Comparison of ENCODE assay signal across 16 cellular contexts in the genomic region with DNA sequence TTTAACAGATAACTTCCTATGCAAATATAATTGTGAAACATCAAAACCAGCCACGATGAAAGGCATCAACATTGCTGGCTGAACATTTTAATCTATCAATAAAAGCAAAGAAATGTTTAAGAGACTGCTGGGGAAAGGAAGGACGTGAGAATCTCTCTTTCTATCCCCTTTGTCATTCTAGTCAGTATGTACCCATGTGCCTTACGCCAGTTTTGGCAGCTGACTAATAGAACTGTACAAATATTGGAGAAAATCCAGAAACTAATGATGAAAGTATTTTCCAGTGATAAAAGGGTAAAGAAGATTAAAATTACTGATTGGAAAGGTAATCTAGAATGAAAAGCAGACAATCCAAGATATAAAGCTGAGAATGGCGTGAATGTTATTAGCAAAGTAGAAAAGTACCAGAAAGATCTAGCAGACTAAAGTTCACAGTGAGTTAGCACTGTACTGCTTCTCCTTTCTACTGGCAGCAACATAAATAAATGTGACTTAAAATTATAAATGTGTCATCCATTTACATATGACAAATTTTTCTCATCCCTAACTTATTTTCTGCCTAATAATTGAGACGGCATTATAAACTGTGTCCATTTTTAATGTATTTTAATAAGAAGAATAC.
A peak's percentile ranks its signal among the peaks of the same experiment; 100 is the strongest.
DNase-seq lines count a peak whose midpoint lies in the region; ATAC-seq and TF ChIP-seq lines count a peak whose summit lies in the region.
"Had no signal": no experiment of that assay in that cellular context is flagged by ENCODE, and none has a peak within 500 bp of the region (broad histone marks: within the 10 kb centered on the region; RNA-seq: fewer than 3 reads in every experiment).

No MANE protein-coding gene starts in this region.

- H3K4me1 ChIP-seq in SK-N-SH (ENCODE audit: control insufficient read depth in 1 of 2, insufficient read depth in 2 of 2, low read depth in 1 of 2, low read length in 1 of 2) (peaks cover 0 to 11% of the 10 kb centered on the region in 2 experiments; a peak in 1 of 4 replicates), foreskin keratinocyte (no peaks in the 10 kb centered on the region), smooth muscle cell (ENCODE audit: low read depth) (no peaks in the 10 kb centered on the region), mesenchymal stem cell (ENCODE audit: control insufficient read depth, insufficient read depth, low read depth, low read length) (no peaks in the 10 kb centered on the region), upper lobe of left lung (no peaks in the 10 kb centered on the region)
- H3K4me1 ChIP-seq: A549, Caco-2, HAP-1 had no signal

- POLR2A ChIA-PET in SK-N-SH (lab: Yijun Ruan, JAX), result no interaction called here

- H4K8ac ChIP-seq in mesenchymal stem cell (ENCODE audit: low read length), result no peak overlapping the region

- peak; percentile 1 for DNase-seq in NCI-H1105 treated with DMSO at 0.1 percent for 48 hours (lab: John Stamatoyannopoulos, UW)
- no peak for DNase-seq in NCI-H1105 (lab: John Stamatoyannopoulos, UW)
- DNase-seq in SK-N-SH, result no peak
- DNase-seq in foreskin keratinocyte, result peak; percentile 8 to 36
- DNase-seq in smooth muscle cell (lab: John Stamatoyannopoulos, UW; ENCODE audit: unreplicated experiment), result no peak
- DNase-seq in mesenchymal stem cell, result no peak
- DNase-seq in upper lobe of left lung, result no peak
- DNase-seq: AML-193; Caco-2; CD4-positive, alpha-beta T cell; GM23248 had no signal

- H2AFZ ChIP-seq in SK-N-SH (ENCODE audit: low read depth), result no peak overlapping the region
- H2AFZ ChIP-seq in smooth muscle cell (ENCODE audit: low read depth), result peak overlapping the region; percentile 23
- H2AFZ ChIP-seq in mesenchymal stem cell (ENCODE audit: low read depth, low read length), result no peak overlapping the region
- H2AFZ ChIP-seq: GM23248 had no signal

- H3K79me2 ChIP-seq in SK-N-SH (ENCODE audit: insufficient read depth) (no peaks in the 10 kb centered on the region), smooth muscle cell (ENCODE audit: low read depth) (no peaks in the 10 kb centered on the region)

- no peak for TF ChIP-seq RAD21 in SK-N-SH (IDR thresholded peaks at IDR 0.05; ENCODE audit: low read length)

- no peak overlapping the region for H3K18ac ChIP-seq in mesenchymal stem cell (ENCODE audit: low read depth in 1 of 2, low read length in 2 of 2)

- no peak overlapping the region for H2BK15ac ChIP-seq in mesenchymal stem cell (ENCODE audit: low read depth, poor library complexity, severe bottlenecking)

- no peaks in the 10 kb centered on the region for H3F3A ChIP-seq in SK-N-SH (replicated peaks; ENCODE audit: insufficient read depth)
- peaks cover 6% of the 10 kb centered on the region for H3F3A ChIP-seq in smooth muscle cell (ENCODE audit: low read depth)

- CTCF ChIA-PET in SK-N-SH (lab: Yijun Ruan, JAX), result no interaction called here

- H3K9ac ChIP-seq in SK-N-SH (no peak overlapping the region), smooth muscle cell (ENCODE audit: low read depth) (no peak overlapping the region), mesenchymal stem cell (ENCODE audit: low read length) (no peak overlapping the region)
- H3K9ac ChIP-seq: GM23248 had no signal

- H3K14ac ChIP-seq in mesenchymal stem cell (ENCODE audit: low read length in 2 of 2), result no peak overlapping the region

- WGBS in SK-N-SH (ENCODE audit: low lambda C conversion rate), result 17% methylated on average over 5 of the region's 5 CpGs
- 40% methylated on average over 5 of the region's 5 CpGs for WGBS in smooth muscle cell (ENCODE audit: low lambda C conversion rate)
- 92% methylated on average over 2 of the region's 5 CpGs for WGBS in mesenchymal stem cell
- WGBS in upper lobe of left lung, 2 donors, result 49 to 50% methylated on average over 5 of the region's 5 CpGs

- no peaks in the 10 kb centered on the region for H3K79me1 ChIP-seq in mesenchymal stem cell (replicated peaks; ENCODE audit: low read length, poor library complexity, severe bottlenecking)

- no peak overlapping the region for H2BK120ac ChIP-seq in mesenchymal stem cell (ENCODE audit: low read depth, low read length)

- H4K91ac ChIP-seq in mesenchymal stem cell (ENCODE audit: low read length), result no peak overlapping the region

- H4K20me1 ChIP-seq in SK-N-SH (ENCODE audit: insufficient read depth) (no peaks in the 10 kb centered on the region), smooth muscle cell (ENCODE audit: low read depth) (no peaks in the 10 kb centered on the region)

- ATAC-seq in foreskin keratinocyte (peak; percentile 54), upper lobe of left lung (ENCODE audit: low FRiP score in 2 of 2) (no peak)
- ATAC-seq: A549 had no signal

- H3K4me2 ChIP-seq in SK-N-SH (no peak overlapping the region), smooth muscle cell (peak overlapping the region; percentile 72), mesenchymal stem cell (ENCODE audit: low read length, poor library complexity, severe bottlenecking) (no peak overlapping the region)
- H3K4me2 ChIP-seq: A549 had no signal

- no peaks in the 10 kb centered on the region for H3K27me3 ChIP-seq in SK-N-SH (ENCODE audit: insufficient read depth)
- H3K27me3 ChIP-seq in foreskin keratinocyte, result no peaks in the 10 kb centered on the region
- no peaks in the 10 kb centered on the region for H3K27me3 ChIP-seq in smooth muscle cell (ENCODE audit: low read depth)
- H3K27me3 ChIP-seq in mesenchymal stem cell (ENCODE audit: control insufficient read depth in 1 of 2, insufficient read depth in 1 of 2, low read length in 2 of 2), result no peaks in the 10 kb centered on the region
- H3K27me3 ChIP-seq in upper lobe of left lung, result no peaks in the 10 kb centered on the region

- no peak for TF ChIP-seq POLR2A in upper lobe of left lung (IDR thresholded peaks at IDR 0.05)

- H3K4ac ChIP-seq in mesenchymal stem cell (ENCODE audit: low read depth in 1 of 2, low read length in 2 of 2), result no peak overlapping the region

- H3K23ac ChIP-seq in mesenchymal stem cell (ENCODE audit: low read length in 2 of 2), result no peak overlapping the region

- H3K27ac ChIP-seq in SK-N-SH (ENCODE audit: low read depth in 2 of 2, low read length in 1 of 2), result no peak overlapping the region; a peak in 1 of 4 replicates
- no peak overlapping the region for H3K27ac ChIP-seq in foreskin keratinocyte
- peak overlapping the region; percentile 55 for H3K27ac ChIP-seq in smooth muscle cell (ENCODE audit: low read depth)
- H3K27ac ChIP-seq in mesenchymal stem cell (ENCODE audit: low read length, poor library complexity, severe bottlenecking), result no peak overlapping the region
- no peak overlapping the region for H3K27ac ChIP-seq in upper lobe of left lung
- H3K27ac ChIP-seq: 22Rv1, A549, C4-2B, GM23248, HL-60 had no signal

- H3K36me3 ChIP-seq in SK-N-SH (replicated peaks in 1 of 2; ENCODE audit: control insufficient read depth in 1 of 2, insufficient read depth in 2 of 2, low read length in 1 of 2), result no peaks in the 10 kb centered on the region
- no peaks in the 10 kb centered on the region for H3K36me3 ChIP-seq in smooth muscle cell (ENCODE audit: low read depth)
- no peaks in the 10 kb centered on the region for H3K36me3 ChIP-seq in mesenchymal stem cell (ENCODE audit: control insufficient read depth in 1 of 2, insufficient read depth in 2 of 2, low read depth in 1 of 2, low read length in 2 of 2)
- no peaks in the 10 kb centered on the region for H3K36me3 ChIP-seq in upper lobe of left lung
- H3K36me3 ChIP-seq: HAP-1 had no signal

- H3K4me3 ChIP-seq in SK-N-SH (ENCODE audit: low read depth in 2 of 2, low read length in 1 of 2) (no peak overlapping the region), smooth muscle cell (no peak overlapping the region), mesenchymal stem cell (ENCODE audit: insufficient read depth in 1 of 2, low read depth in 1 of 2, low read length in 2 of 2) (no peak overlapping the region), upper lobe of left lung (no peak overlapping the region)
- H3K4me3 ChIP-seq: A549, GM23248, HAP-1 had no signal

- TF ChIP-seq EP300 in SK-N-SH (IDR thresholded peaks at IDR 0.05; ENCODE audit: borderline replicate concordance in 1 of 2, low read depth in 1 of 2, low read length in 1 of 2) (no peak), upper lobe of left lung (IDR thresholded peaks at IDR 0.05) (no peak)

- TF ChIP-seq CTCF in SK-N-SH (IDR thresholded peaks at IDR 0.05), result no peak
- no peak for TF ChIP-seq CTCF in foreskin keratinocyte (conservative IDR thresholded peaks at IDR 0.05)
- TF ChIP-seq CTCF in smooth muscle cell (IDR thresholded peaks at IDR 0.05; ENCODE audit: borderline replicate concordance, insufficient read depth, poor library complexity, severe bottlenecking), result no peak
- TF ChIP-seq CTCF in upper lobe of left lung (IDR thresholded peaks at IDR 0.05), result no peak

- H2BK5ac ChIP-seq in mesenchymal stem cell (ENCODE audit: low read depth, low read length, poor library complexity, severe bottlenecking), result no peak overlapping the region

- no peak overlapping the region for H2BK12ac ChIP-seq in mesenchymal stem cell (ENCODE audit: low read length in 2 of 2)

- no peaks in the 10 kb centered on the region for H3K9me2 ChIP-seq in SK-N-SH

- H3K9me3 ChIP-seq in SK-N-SH (peaks cover 10% of the 10 kb centered on the region), smooth muscle cell (replicated peaks; ENCODE audit: low read depth) (peaks cover 5% of the 10 kb centered on the region), mesenchymal stem cell (ENCODE audit: control insufficient read depth, low read length) (peaks cover 26% of the 10 kb centered on the region), upper lobe of left lung (no peaks in the 10 kb centered on the region)
- H3K9me3 ChIP-seq: Caco-2, HAP-1 had no signal

- H2AK5ac ChIP-seq in mesenchymal stem cell (ENCODE audit: low read length, severe bottlenecking), result no peak overlapping the region

TF ChIP-seq in SK-N-SH, 30 proteins besides CTCF, POLR2A, EP300 and RAD21 (continues in another document):
- no peak for TF ChIP-seq SIN3A (IDR thresholded peaks at IDR 0.05; ENCODE audit: borderline replicate concordance, low read depth, low read length)
- TF ChIP-seq GATA2 (CRISPR knock-in tag; IDR thresholded peaks at IDR 0.05), result peak; percentile 10; the same call in 1 of the 2 replicates
- TF ChIP-seq, protein P1, sequence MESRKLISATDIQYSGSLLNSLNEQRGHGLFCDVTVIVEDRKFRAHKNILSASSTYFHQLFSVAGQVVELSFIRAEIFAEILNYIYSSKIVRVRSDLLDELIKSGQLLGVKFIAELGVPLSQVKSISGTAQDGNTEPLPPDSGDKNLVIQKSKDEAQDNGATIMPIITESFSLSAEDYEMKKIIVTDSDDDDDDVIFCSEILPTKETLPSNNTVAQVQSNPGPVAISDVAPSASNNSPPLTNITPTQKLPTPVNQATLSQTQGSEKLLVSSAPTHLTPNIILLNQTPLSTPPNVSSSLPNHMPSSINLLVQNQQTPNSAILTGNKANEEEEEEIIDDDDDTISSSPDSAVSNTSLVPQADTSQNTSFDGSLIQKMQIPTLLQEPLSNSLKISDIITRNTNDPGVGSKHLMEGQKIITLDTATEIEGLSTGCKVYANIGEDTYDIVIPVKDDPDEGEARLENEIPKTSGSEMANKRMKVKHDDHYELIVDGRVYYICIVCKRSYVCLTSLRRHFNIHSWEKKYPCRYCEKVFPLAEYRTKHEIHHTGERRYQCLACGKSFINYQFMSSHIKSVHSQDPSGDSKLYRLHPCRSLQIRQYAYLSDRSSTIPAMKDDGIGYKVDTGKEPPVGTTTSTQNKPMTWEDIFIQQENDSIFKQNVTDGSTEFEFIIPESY (IDR thresholded peaks at IDR 0.05; ENCODE audit: borderline replicate concordance, low read depth), result no peak
- no peak for TF ChIP-seq RCOR1 (IDR thresholded peaks at IDR 0.05; ENCODE audit: low read length)

Comparison
In these comparisons a context has a peak if more than half of its experiments do, and no peak if none do; other contexts are left out.
1. DNase-seq: peak in NCI-H1105 treated with DMSO at 0.1 percent for 48 hours (single experiment) and foreskin keratinocyte (2 of 2); none in NCI-H1105 (single experiment), SK-N-SH (single experiment), smooth muscle cell (single experiment), mesenchymal stem cell (single experiment) and upper lobe of left lung (0 of 2).